In the genomic region with DNA sequence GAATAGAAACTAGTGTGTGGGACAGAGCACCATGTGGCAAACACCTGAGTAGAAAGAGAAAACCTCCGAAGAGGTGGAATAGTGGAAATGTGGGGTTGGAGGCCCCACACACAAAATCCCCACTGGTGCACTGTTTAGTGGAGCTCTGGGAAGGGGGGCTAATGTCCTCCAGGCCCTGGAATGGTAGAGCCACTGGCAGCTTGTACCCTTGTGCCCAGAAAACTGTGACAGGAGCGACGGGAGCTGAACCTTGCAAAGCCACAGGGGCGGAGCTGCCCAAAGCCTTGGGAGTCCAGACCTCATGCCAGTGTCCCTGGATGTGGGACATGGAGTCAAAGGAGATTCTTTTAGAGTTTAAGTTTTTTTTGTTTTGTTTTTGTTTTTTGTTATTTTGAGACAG, we compare ENCODE assay signal across 25 cellular contexts. TPM values are rescaled to one million over a fixed set of nuclear protein-coding genes. Genes with fewer than 3 reads are reported as not detected.
A peak's percentile ranks its signal among the peaks of the same experiment; 100 is the strongest.
DNase-seq lines count a peak whose midpoint lies in the region; ATAC-seq and TF ChIP-seq lines count a peak whose summit lies in the region.
"Had no signal": no experiment of that assay in that cellular context is flagged by ENCODE, and none has a peak within 500 bp of the region (broad histone marks: within the 10 kb centered on the region; RNA-seq: fewer than 3 reads in every experiment).

No MANE protein-coding gene starts in this region.

- H3K79me2 ChIP-seq in DOHH2 (ENCODE audit: control insufficient read depth, low read length): no peaks in the 10 kb centered on the region

- H3K36me3 ChIP-seq in DOHH2 (ENCODE audit: control insufficient read depth, low read length): no peaks in the 10 kb centered on the region
- no peaks in the 10 kb centered on the region for H3K36me3 ChIP-seq in iPS-20b (ENCODE audit: insufficient read depth, low read depth, low read length)

- no peak for DNase-seq in activated B cell treated with CpG ODN at 0.5 μM for 24 hours
- DNase-seq in NK-92 treated with Interleukin-12 subunit alpha and Interleukin-12 subunit beta, amount 100 ng/mL, for 24 hours (lab: John Stamatoyannopoulos, UW): no peak
- no peak for DNase-seq in omental fat pad (ENCODE audit: low spot score)
- no peak for DNase-seq in T-cell
- no peak for DNase-seq in HuH-7.5 (ENCODE audit: low spot score)
- DNase-seq: ACHN; activated CD4-positive, alpha-beta T cell treated with anti-CD3 and anti-CD28 coated beads, Interleukin-2, amount 10 ng/mL, durations not matched to agents 24 days and 14 days; mammary epithelial cell; NCI-H2029; NCI-H345; NCI-H82; PC-3; SHP77 treated with DMSO at 0.1 percent for 48 hours; stimulated activated CD4-positive, alpha-beta T cell treated with anti-CD3 and anti-CD28 coated beads, Interleukin-4, amount 100 ng/mL, for 4 hours had no signal

- H3K9ac ChIP-seq in iPS-20b (ENCODE audit: low read depth, low read length): peak overlapping the region; percentile 54; the same call in 1 of the 2 replicates

- peaks cover 8% of the 10 kb centered on the region for H3F3A ChIP-seq in DOHH2 (ENCODE audit: control insufficient read depth, insufficient read depth)

- H3K4me2 ChIP-seq in DOHH2 (ENCODE audit: low read length): peak overlapping the region; percentile 42; the same call in 1 of the 2 replicates

- H3K4me3 ChIP-seq in DOHH2 (ENCODE audit: low read length): no peak overlapping the region
- H3K4me3 ChIP-seq in iPS-20b (ENCODE audit: low read length): no peak overlapping the region

- H3K9me3 ChIP-seq in DOHH2 (ENCODE audit: control insufficient read depth, insufficient read depth, low read length): no peaks in the 10 kb centered on the region
- no peaks in the 10 kb centered on the region for H3K9me3 ChIP-seq in iPS-20b (ENCODE audit: insufficient read depth, low read depth, low read length)

- H3K9me3 Mint-ChIP-seq in activated B cell treated with CpG ODN at 0.5 μM for 24 hours (no peaks in the 10 kb centered on the region), T-cell (no peaks in the 10 kb centered on the region)
- H3K9me3 Mint-ChIP-seq: activated CD4-positive, alpha-beta T cell treated with anti-CD3 and anti-CD28 coated beads, Interleukin-2, amount 10 ng/mL, durations not matched to agents 24 days and 14 days; activated T-helper 17 cell treated with anti-CD3 and anti-CD28 coated beads, Interleukin-2, amount 50 U/mL, for 72 hours; stimulated activated naive CD8-positive, alpha-beta T cell treated with anti-CD3 and anti-CD28 coated beads, Interleukin-15, Interleukin-2, amounts not matched to agents 100 ng/mL and 50 ng/mL, for 24 hours; T-helper 1 cell treated with Interleukin-12 subunit alpha and Interleukin-12 subunit beta and Interleukin-4 antibody, amounts not matched to agents 30 μg/mL and 1 μg/mL, for 36 hours; type B pancreatic cell had no signal

- POLR2A ChIA-PET in activated B cell treated with CpG ODN at 0.5 μM for 24 hours (lab: Charles Lee): interaction anchor here (3.3 kb wide), 1 partner anchor 84 kb away, joined by 11 read pairs; the partner anchor contains the start of gene MAPK7
- POLR2A ChIA-PET in T-cell (lab: Charles Lee): no interaction called here

- no peaks in the 10 kb centered on the region for H3K9me2 ChIP-seq in DOHH2 (replicated peaks; ENCODE audit: control insufficient read depth, low read length)

- TF ChIP-seq CTCF in DOHH2 (IDR thresholded peaks at IDR 0.05; ENCODE audit: low read depth, low read length, poor library complexity, severe bottlenecking) (no peak), activated B cell treated with CpG ODN at 0.5 μM for 24 hours (IDR thresholded peaks at IDR 0.05) (no peak), omental fat pad (IDR thresholded peaks at IDR 0.05) (no peak)

- intact Hi-C loops in activated B cell treated with CpG ODN at 0.5 μM for 24 hours (cut with micrococcal nuclease): loop anchor here (2.0 to 5.0 kb wide), 3 partner anchors 47 to 154 kb away; no protein-coding TSS in a partner anchor

- H3K4me3 Mint-ChIP-seq in activated B cell treated with CpG ODN at 0.5 μM for 24 hours (no peak overlapping the region), T-cell (no peak overlapping the region)
- H3K4me3 Mint-ChIP-seq: activated CD4-positive, alpha-beta T cell treated with anti-CD3 and anti-CD28 coated beads, Interleukin-2, amount 10 ng/mL, durations not matched to agents 24 days and 14 days; activated naive CD8-positive, alpha-beta T cell; activated T-helper 17 cell treated with anti-CD3 and anti-CD28 coated beads, Interleukin-2, amount 50 U/mL, for 72 hours; stimulated activated naive CD8-positive, alpha-beta T cell treated with anti-CD3 and anti-CD28 coated beads, Interleukin-15, Interleukin-2, amounts not matched to agents 100 ng/mL and 50 ng/mL, for 24 hours; T-helper 1 cell treated with Interleukin-12 subunit alpha and Interleukin-12 subunit beta and Interleukin-4 antibody, amounts not matched to agents 30 μg/mL and 1 μg/mL, for 36 hours; type B pancreatic cell had no signal

- peak overlapping the region; percentile 15; the same call in 1 of the 2 replicates for H3K27ac ChIP-seq in DOHH2 (ENCODE audit: low read depth, low read length)
- no peak overlapping the region for H3K27ac ChIP-seq in iPS-20b (ENCODE audit: low read length)
- peak overlapping the region; percentile 33 for H3K27ac ChIP-seq in temporal lobe (ENCODE audit: low read depth, low read length)
- H3K27ac ChIP-seq: C4-2B had no signal

- H4K20me1 ChIP-seq in DOHH2 (ENCODE audit: control insufficient read depth, insufficient read depth, low read depth, low read length): no peaks in the 10 kb centered on the region

- H3K4me1 ChIP-seq in DOHH2 (ENCODE audit: control insufficient read depth, low read length): peaks cover 46% of the 10 kb centered on the region
- peaks cover 43% of the 10 kb centered on the region for H3K4me1 ChIP-seq in iPS-20b (ENCODE audit: insufficient read depth, low read length)

- ATAC-seq in activated B cell treated with CpG ODN at 0.5 μM for 24 hours (ENCODE audit: low read depth): no peak
- ATAC-seq in omental fat pad (ENCODE audit: low FRiP score): no peak
- no peak for ATAC-seq in T-cell (replicated peaks in 1 of 4)
- ATAC-seq: activated T-helper 17 cell treated with anti-CD3 and anti-CD28 coated beads, Interleukin-2, amount 50 U/mL, for 72 hours; PC-3 had no signal

- H3K27me3 ChIP-seq in DOHH2 (ENCODE audit: control insufficient read depth, low read length) (no peaks in the 10 kb centered on the region), iPS-20b (ENCODE audit: insufficient read depth, low read length) (no peaks in the 10 kb centered on the region)

- CTCF ChIA-PET in activated B cell treated with CpG ODN at 0.5 μM for 24 hours (lab: Charles Lee): interaction anchor here (5.6 kb wide), 1 partner anchor 13 kb away, joined by 24 read pairs; no protein-coding TSS in a partner anchor
- CTCF ChIA-PET in T-cell (lab: Charles Lee): no interaction called here

- H3K27ac Mint-ChIP-seq in activated B cell treated with CpG ODN at 0.5 μM for 24 hours: peak overlapping the region; percentile 37
- peak overlapping the region in 1 of 2 donors; percentile 22 for H3K27ac Mint-ChIP-seq in T-cell
- H3K27ac Mint-ChIP-seq: activated CD4-positive, alpha-beta T cell treated with anti-CD3 and anti-CD28 coated beads, Interleukin-2, amount 10 ng/mL, durations not matched to agents 24 days and 14 days; activated T-helper 17 cell treated with anti-CD3 and anti-CD28 coated beads, Interleukin-2, amount 50 U/mL, for 72 hours; stimulated activated naive CD8-positive, alpha-beta T cell treated with anti-CD3 and anti-CD28 coated beads, Interleukin-15, Interleukin-2, amounts not matched to agents 100 ng/mL and 50 ng/mL, for 24 hours; T-helper 1 cell treated with Interleukin-12 subunit alpha and Interleukin-12 subunit beta and Interleukin-4 antibody, amounts not matched to agents 30 μg/mL and 1 μg/mL, for 36 hours; type B pancreatic cell had no signal

- H3K27me3 Mint-ChIP-seq in activated B cell treated with CpG ODN at 0.5 μM for 24 hours: no peaks in the 10 kb centered on the region
- H3K27me3 Mint-ChIP-seq in T-cell: no peaks in the 10 kb centered on the region
- H3K27me3 Mint-ChIP-seq: activated naive CD8-positive, alpha-beta T cell; activated T-helper 17 cell treated with anti-CD3 and anti-CD28 coated beads, Interleukin-2, amount 50 U/mL, for 72 hours; stimulated activated naive CD8-positive, alpha-beta T cell treated with anti-CD3 and anti-CD28 coated beads, Interleukin-15, Interleukin-2, amounts not matched to agents 100 ng/mL and 50 ng/mL, for 24 hours had no signal

- H3K36me3 Mint-ChIP-seq in activated B cell treated with CpG ODN at 0.5 μM for 24 hours (ENCODE audit: low read depth) (no peaks in the 10 kb centered on the region), T-cell (no peaks in the 10 kb centered on the region)
- H3K36me3 Mint-ChIP-seq: activated naive CD8-positive, alpha-beta T cell; type B pancreatic cell had no signal

- peaks cover 49% of the 10 kb centered on the region for H3K4me1 Mint-ChIP-seq in activated B cell treated with CpG ODN at 0.5 μM for 24 hours
- peaks cover 47 to 63% (median 63%) of the 10 kb centered on the region in 3 donors for H3K4me1 Mint-ChIP-seq in T-cell

RNA-seq across cellular contexts. Expression of gene RNF112, which starts 50.6 kb away (rescaled TPM):
- 0.51 TPM in 1 of 2 replicates, not detected in the other for total RNA-seq in activated B cell treated with CpG ODN at 0.5 μM for 24 hours
- 21.6 TPM for total RNA-seq in temporal lobe
- total RNA-seq in omental fat pad: 1 to 10 TPM in 3 of 4 donors, under 1 TPM in 1; 0.44 to 3.0 (median 1.7) TPM
- total RNA-seq in T-cell: 1 to 10 TPM in 3 of 5 donors, under 1 TPM in 2; 0.40 to 1.8 (median 1.2) TPM
- total RNA-seq: HT-29, LHCN-M2, mammary epithelial cell had no signal
